8 cellular contexts compared by ENCODE assay signal in genomic region chr3:100463002-100463401, GRCh38. TPM values are rescaled to one million over a fixed set of nuclear protein-coding genes. Genes with fewer than 3 reads are reported as not detected.
DNase-seq lines count a peak whose midpoint lies in the region; ATAC-seq and TF ChIP-seq lines count a peak whose summit lies in the region.

No MANE protein-coding gene starts in this region.

- peak; percentile 80 for TF ChIP-seq CTCF in VCaP (conservative IDR thresholded peaks at IDR 0.05)
- TF ChIP-seq CTCF in progenitor cell of endocrine pancreas (IDR thresholded peaks at IDR 0.05; ENCODE audit: unreplicated experiment): peak; percentile 84

- H3K27ac Mint-ChIP-seq in progenitor cell of endocrine pancreas: no peak overlapping the region

- H3K27ac ChIP-seq in VCaP: no peak overlapping the region; the same call in 1 of the 2 replicates

- no peaks in the 10 kb centered on the region for H3K9me3 Mint-ChIP-seq in progenitor cell of endocrine pancreas (ENCODE audit: low read depth)

- no peaks in the 10 kb centered on the region for H3K36me3 Mint-ChIP-seq in progenitor cell of endocrine pancreas (ENCODE audit: insufficient read depth)

- H3K4me1 Mint-ChIP-seq in progenitor cell of endocrine pancreas (ENCODE audit: low read depth): no peaks in the 10 kb centered on the region

- peaks cover 4% of the 10 kb centered on the region for H3K27me3 Mint-ChIP-seq in progenitor cell of endocrine pancreas

- ATAC-seq in GM18873 (IDR thresholded peaks at IDR 0.05; ENCODE audit: low FRiP score, unreplicated experiment): peak; percentile 85
- ATAC-seq in HG03039 (IDR thresholded peaks at IDR 0.05; ENCODE audit: unreplicated experiment): peak; percentile 93

- DNase-seq in DMS 273 treated with DMSO at 0.1 percent for 48 hours (lab: John Stamatoyannopoulos, UW) (peak; percentile 43), NCI-H1694 treated with DMSO at 0.1 percent for 48 hours (lab: John Stamatoyannopoulos, UW) (peak; percentile 43), glomerular endothelial cell (ENCODE audit: extremely low read depth, low read depth, low spot score) (peak; percentile 20), progenitor cell of endocrine pancreas (ENCODE audit: low spot score, unreplicated experiment) (no peak), ecto neural progenitor cell (ENCODE audit: low spot score) (no peak)

- no peak overlapping the region for H3K4me3 Mint-ChIP-seq in progenitor cell of endocrine pancreas (ENCODE audit: low read depth)

RNA-seq across cellular contexts. Expression of gene TMEM45A, which starts 29.4 kb away (rescaled TPM):
- 4.2 and 16.1 TPM in 2 replicates for total RNA-seq in glomerular endothelial cell
- total RNA-seq in progenitor cell of endocrine pancreas: 9.9 and 13.6 TPM in 2 replicates

Comparison
In these comparisons a context has a peak if more than half of its experiments do, and no peak if none do; other contexts are left out.
1. DNase-seq: peak in DMS 273 treated with DMSO at 0.1 percent for 48 hours (single experiment), NCI-H1694 treated with DMSO at 0.1 percent for 48 hours (single experiment) and glomerular endothelial cell (single experiment); none in progenitor cell of endocrine pancreas (single experiment) and ecto neural progenitor cell (single experiment).